8 cellular contexts compared by ENCODE assay signal in genomic region chr3:23712656-23713559, GRCh38.
DNase-seq lines count a peak whose midpoint lies in the region; ATAC-seq and TF ChIP-seq lines count a peak whose summit lies in the region.

No MANE protein-coding gene starts in this region.

- DNase-seq in GM23248 (peak; percentile 85), Panc1 (ENCODE audit: low read depth, low spot score) (no peak), globus pallidus (ENCODE audit: low spot score) (peak; percentile 6), putamen (ENCODE audit: low spot score) (peak; percentile 7), T-helper 2 cell (no peak), NCI-H345 (lab: John Stamatoyannopoulos, UW) (no peak), NOMO-1 treated with DMSO at 0.1 percent for 48 hours (lab: John Stamatoyannopoulos, UW; ENCODE audit: unreplicated experiment) (no peak), HPDE6-E6E7 (ENCODE audit: extremely low spot score) (no peak)

- TF ChIP-seq CTCF in Panc1 (IDR thresholded peaks at IDR 0.05): peak; percentile 41

- H3K4me3 ChIP-seq in GM23248: peak overlapping the region; percentile 61
- peak overlapping the region in 1 of 2 experiments; percentile 17; a peak in 1 of 4 replicates for H3K4me3 ChIP-seq in Panc1 (ENCODE audit: low read depth in 2 of 2, low read length in 2 of 2)

- intact Hi-C loops in Panc1 (cut with micrococcal nuclease; ENCODE audit: unreplicated experiment): no loop called here

- H3F3A ChIP-seq in GM23248 (ENCODE audit: insufficient read depth): peaks cover 22% of the 10 kb centered on the region

- in situ Hi-C loops in GM23248 (cut with MboI): no loop called here
- in situ Hi-C loops in Panc1 (cut with HindIII; ENCODE audit: low pct_unique_long_range_greater_than_20kb, low sequenced_read_pairs): no loop called here

- H3K4me2 ChIP-seq in GM23248 (ENCODE audit: unreplicated experiment): peak overlapping the region; percentile 69

- ATAC-seq in Panc1: peak; percentile 86

- H3K27ac ChIP-seq in GM23248 (peak overlapping the region; percentile 45), Panc1 (ENCODE audit: low read length) (peak overlapping the region; percentile 69; the same call in 1 of the 2 replicates)

- CTCF ChIA-PET in Panc1 (lab: Charles Lee): interaction anchor here (0.6 kb wide), 1 partner anchor 197 kb away, joined by 3 read pairs; no protein-coding TSS in a partner anchor

- WGBS in GM23248 (ENCODE audit: low coverage in 1 of 2, low lambda C conversion rate in 2 of 2, missing lambda C conversion rate in 2 of 2), 2 experiments: 11 to 12% methylated on average over 9 of the region's 9 CpGs

- no TSS peak for BruUV-seq in Panc1 (replicated peaks; lab: Mats Ljungman, UMichigan)

- H3K4me1 ChIP-seq in GM23248 (ENCODE audit: insufficient read depth) (peaks cover 21% of the 10 kb centered on the region), Panc1 (ENCODE audit: control insufficient read depth, insufficient read depth, low read length) (peaks cover 18% of the 10 kb centered on the region)

- H2AFZ ChIP-seq in GM23248: peak overlapping the region; percentile 35; the same call in 1 of the 2 replicates

- no peaks in the 10 kb centered on the region for H3K79me2 ChIP-seq in GM23248 (ENCODE audit: insufficient read depth)

- POLR2A ChIA-PET in Panc1 (lab: Charles Lee): interaction anchor here (0.7 kb wide), 1 partner anchor 53 kb away, joined by 7 read pairs; no protein-coding TSS in a partner anchor

- no peaks in the 10 kb centered on the region for H3K9me2 ChIP-seq in GM23248 (ENCODE audit: insufficient read depth)

- no peaks in the 10 kb centered on the region for H4K20me1 ChIP-seq in GM23248 (ENCODE audit: insufficient read depth)

- H3K36me3 ChIP-seq in GM23248 (ENCODE audit: low read depth) (no peaks in the 10 kb centered on the region), Panc1 (ENCODE audit: control insufficient read depth, insufficient read depth, low read length) (no peaks in the 10 kb centered on the region)

- peak overlapping the region; percentile 32; the same call in 1 of the 2 replicates for H3K9ac ChIP-seq in GM23248

- no peaks in the 10 kb centered on the region for H3K9me3 ChIP-seq in GM23248 (ENCODE audit: low read depth)
- H3K9me3 ChIP-seq in Panc1 (ENCODE audit: control insufficient read depth, insufficient read depth, low read depth, low read length): no peaks in the 10 kb centered on the region

- H3K27me3 ChIP-seq in GM23248 (replicated peaks; ENCODE audit: insufficient read depth) (no peaks in the 10 kb centered on the region), Panc1 (ENCODE audit: control insufficient read depth, insufficient read depth, low read length) (no peaks in the 10 kb centered on the region)

Comparison
In these comparisons a context has a peak if more than half of its experiments do, and no peak if none do; other contexts are left out.
1. DNase-seq: peak in GM23248 (single experiment), globus pallidus (single experiment) and putamen (single experiment); none in Panc1 (single experiment), T-helper 2 cell (0 of 5), NCI-H345 (single experiment), NOMO-1 treated with DMSO at 0.1 percent for 48 hours (single experiment) and HPDE6-E6E7 (single experiment).